Comparison of ENCODE assay signal across 8 cellular contexts in genomic region chr21:16330340-16331319, GRCh38.
DNase-seq lines count a peak whose midpoint lies in the region; ATAC-seq and FAIRE-seq lines count a peak whose summit lies in the region.

No MANE protein-coding gene starts in this region.

- DNase-seq in DMS79 (lab: John Stamatoyannopoulos, UW) = peak; percentile 12
- DNase-seq in NCI-H526 (lab: John Stamatoyannopoulos, UW) = peak; percentile 88 to 92
- DNase-seq in brain pericyte (ENCODE audit: low read depth, low spot score) = peak; percentile 62
- peak; percentile 63 for DNase-seq in stromal cell of bone marrow (ENCODE audit: low read depth)
- DNase-seq in activated gamma-delta T cell treated with Interleukin-2 at 50 U/mL for 16 hours = no peak

- peak; percentile 85 for ATAC-seq in GM19438 (IDR thresholded peaks at IDR 0.05; ENCODE audit: low read depth, unreplicated experiment)
- ATAC-seq in HG03520 (IDR thresholded peaks at IDR 0.05; ENCODE audit: unreplicated experiment) = peak; percentile 83

- peak; percentile 98 for FAIRE-seq in islet of Langerhans (lab: Jason Lieb, UNC)
